Comparison of ENCODE assay signal across 21 cellular contexts in genomic region chr16:3874242-3874641, GRCh38. TPM values are rescaled to one million over a fixed set of nuclear protein-coding genes. Genes with fewer than 3 reads are reported as not detected.
DNase-seq lines count a peak whose midpoint lies in the region; ATAC-seq and TF ChIP-seq lines count a peak whose summit lies in the region.
"Had no signal": no experiment of that assay in that cellular context is flagged by ENCODE, and none has a peak within 500 bp of the region (broad histone marks: within the 10 kb centered on the region; RNA-seq: fewer than 3 reads in every experiment).

No MANE protein-coding gene starts in this region.

- peak overlapping the region; percentile 19 for H3K27ac Mint-ChIP-seq in CD8-positive, alpha-beta T cell
- H3K27ac Mint-ChIP-seq: activated B cell treated with CpG ODN at 0.5 μM for 24 hours had no signal

- no peak overlapping the region for H3K4me3 Mint-ChIP-seq in CD8-positive, alpha-beta T cell
- H3K4me3 Mint-ChIP-seq: activated B cell treated with CpG ODN at 0.5 μM for 24 hours had no signal

- no peak overlapping the region for H3K4me3 ChIP-seq in CD8-positive, alpha-beta T cell (ENCODE audit: low read depth, low read length)
- peak overlapping the region; percentile 33 for H3K4me3 ChIP-seq in Loucy (ENCODE audit: low read length, poor library complexity, severe bottlenecking)
- H3K4me3 ChIP-seq in esophagus muscularis mucosa = no peak overlapping the region
- no peak overlapping the region for H3K4me3 ChIP-seq in psoas muscle
- H3K4me3 ChIP-seq: gastroesophageal sphincter, tibial artery had no signal

- intact Hi-C loops in CD8-positive, alpha-beta T cell (cut with DNase I, micrococcal nuclease) = no loop called here
- intact Hi-C loops in esophagus muscularis mucosa (cut with DNase I) (loop anchor here (5.0 kb wide), 1 partner anchor 82 kb away; no protein-coding TSS in a partner anchor), psoas muscle (cut with DNase I) (loop anchor here (2.0 to 10.0 kb wide), 3 partner anchors 102 to 349 kb away; no protein-coding TSS in a partner anchor)

- no peaks in the 10 kb centered on the region for H3K9me3 Mint-ChIP-seq in CD8-positive, alpha-beta T cell
- H3K9me3 Mint-ChIP-seq: activated B cell treated with CpG ODN at 0.5 μM for 24 hours, natural killer cell had no signal

- no peak for ATAC-seq in CD8-positive, alpha-beta T cell
- no peak for ATAC-seq in psoas muscle
- no peak for ATAC-seq in GM21367 (IDR thresholded peaks at IDR 0.05; ENCODE audit: unreplicated experiment)
- ATAC-seq: gastroesophageal sphincter; natural killer cell; stimulated activated naive CD8-positive, alpha-beta T cell treated with anti-CD3 and anti-CD28 coated beads, Interleukin-15, Interleukin-2, amounts not matched to agents 100 U/mL and 50 U/mL, for 24 hours had no signal

- peaks cover 73% of the 10 kb centered on the region for H4K20me1 ChIP-seq in Loucy (ENCODE audit: insufficient read depth, low read length, poor library complexity, severe bottlenecking)

- H3K79me2 ChIP-seq in Loucy (ENCODE audit: insufficient read depth, low read length) = peaks cover 100% of the 10 kb centered on the region

- no peak for DNase-seq in CD8-positive, alpha-beta T cell
- DNase-seq in esophagus muscularis mucosa (ENCODE audit: extremely low spot score) (no peak), psoas muscle (no peak), SK-N-DZ (ENCODE audit: low spot score) (no peak)
- no peak for DNase-seq in stimulated activated CD4-positive, alpha-beta T cell treated with anti-CD3 and anti-CD28 coated beads, Interleukin-4, amount 100 ng/mL, for 4 hours
- DNase-seq: activated B cell treated with CpG ODN at 0.5 μM for 24 hours; activated CD4-positive, alpha-beta T cell treated with anti-CD3 and anti-CD28 coated beads, Interleukin-2, amount 50 U/mL, for 48 hours; activated gamma-delta T cell treated with Interleukin-2 at 50 U/mL for 16 hours; amygdala; mesenchymal stem cell; natural killer cell; NCI-H1930; stimulated activated CD4-positive, alpha-beta T cell treated with anti-CD3 and anti-CD28 coated beads, Interleukin-2, amount 100 ng/mL, for 24 hours; stimulated activated naive CD8-positive, alpha-beta T cell treated with anti-CD3 and anti-CD28 coated beads, Interleukin-15, Interleukin-2, amounts not matched to agents 100 U/mL and 50 U/mL, for 24 hours; T-helper 9 cell; tibial artery had no signal

- H3K4me1 ChIP-seq in CD8-positive, alpha-beta T cell (ENCODE audit: insufficient read depth, low read length) = peaks cover 93% of the 10 kb centered on the region
- peaks cover 45% of the 10 kb centered on the region for H3K4me1 ChIP-seq in Loucy (ENCODE audit: insufficient read depth, low read length, poor library complexity, severe bottlenecking)
- H3K4me1 ChIP-seq in esophagus muscularis mucosa = peaks cover 89 to 99% (median 96%) of the 10 kb centered on the region in 4 donors
- peaks cover 91% of the 10 kb centered on the region for H3K4me1 ChIP-seq in psoas muscle

- H3F3A ChIP-seq in Loucy (ENCODE audit: low read depth) = no peaks in the 10 kb centered on the region

- H3K9me3 ChIP-seq in CD8-positive, alpha-beta T cell (ENCODE audit: low read length) = no peaks in the 10 kb centered on the region
- no peaks in the 10 kb centered on the region for H3K9me3 ChIP-seq in Loucy (ENCODE audit: insufficient read depth, low read depth, low read length)
- no peaks in the 10 kb centered on the region for H3K9me3 ChIP-seq in esophagus muscularis mucosa
- H3K9me3 ChIP-seq in psoas muscle = no peaks in the 10 kb centered on the region
- H3K9me3 ChIP-seq: BE2C, gastroesophageal sphincter, tibial artery had no signal

- H3K9me2 ChIP-seq in Loucy (replicated peaks; ENCODE audit: low read depth, low read length) = no peaks in the 10 kb centered on the region

- H3K4me1 Mint-ChIP-seq in CD8-positive, alpha-beta T cell (ENCODE audit: low read depth) = peaks cover 97% of the 10 kb centered on the region

- no peaks in the 10 kb centered on the region for H3K27me3 Mint-ChIP-seq in CD8-positive, alpha-beta T cell (ENCODE audit: low read depth)
- H3K27me3 Mint-ChIP-seq: activated B cell treated with CpG ODN at 0.5 μM for 24 hours had no signal

- CTCF ChIA-PET in CD8-positive, alpha-beta T cell (lab: Charles Lee) = no interaction called here

- no peak overlapping the region for H3K27ac ChIP-seq in CD8-positive, alpha-beta T cell (ENCODE audit: low read depth, low read length)
- H3K27ac ChIP-seq in esophagus muscularis mucosa (replicated peaks in 1 of 4) (peak overlapping the region in 3 of 4 donors; percentile 29 to 62 (median 54)), psoas muscle (peak overlapping the region; percentile 73)
- H3K27ac ChIP-seq: parathyroid adenoma had no signal

- TF ChIP-seq POLR2A in esophagus muscularis mucosa (IDR thresholded peaks at IDR 0.05; ENCODE audit: low read depth) = no peak

- H3K36me3 Mint-ChIP-seq in CD8-positive, alpha-beta T cell = peaks cover 32% of the 10 kb centered on the region

- no peak for TF ChIP-seq EP300 in esophagus muscularis mucosa (IDR thresholded peaks at IDR 0.05)

- no peaks in the 10 kb centered on the region for H3K36me3 ChIP-seq in CD8-positive, alpha-beta T cell (ENCODE audit: insufficient read depth, low read length)
- H3K36me3 ChIP-seq in Loucy (ENCODE audit: insufficient read depth, low read length) (no peaks in the 10 kb centered on the region), esophagus muscularis mucosa (no peaks in the 10 kb centered on the region), psoas muscle (ENCODE audit: insufficient read depth in 1 of 2, low read depth in 1 of 2) (no peaks in the 10 kb centered on the region)
- H3K36me3 ChIP-seq: gastroesophageal sphincter, tibial artery had no signal

- peak overlapping the region; percentile 90 for H3K4me2 ChIP-seq in Loucy (ENCODE audit: low read depth, low read length, poor library complexity, severe bottlenecking)

- no peak for TF ChIP-seq CTCF in CD8-positive, alpha-beta T cell (IDR thresholded peaks at IDR 0.05)
- TF ChIP-seq CTCF in Loucy (conservative IDR thresholded peaks at IDR 0.05; ENCODE audit: low read length) = no peak
- no peak for TF ChIP-seq CTCF in esophagus muscularis mucosa (IDR thresholded peaks at IDR 0.05)
- no peak for TF ChIP-seq CTCF in psoas muscle (IDR thresholded peaks at IDR 0.05)

- H3K27me3 ChIP-seq in CD8-positive, alpha-beta T cell (ENCODE audit: insufficient read depth, low read length) = no peaks in the 10 kb centered on the region
- H3K27me3 ChIP-seq in Loucy (ENCODE audit: insufficient read depth, low read length, poor library complexity, severe bottlenecking) (no peaks in the 10 kb centered on the region), esophagus muscularis mucosa (no peaks in the 10 kb centered on the region), psoas muscle (ENCODE audit: insufficient read depth in 3 of 3, low read length in 2 of 3) (no peaks in the 10 kb centered on the region)
- H3K27me3 ChIP-seq: BE2C, gastroesophageal sphincter, tibial artery had no signal

- no peak overlapping the region for H3K9ac ChIP-seq in Loucy (ENCODE audit: low read depth, low read length, poor library complexity, severe bottlenecking)
- H3K9ac ChIP-seq: parathyroid adenoma had no signal

- POLR2A ChIA-PET in CD8-positive, alpha-beta T cell (lab: Charles Lee) = interaction anchor here (0.6 kb wide), 1 partner anchor 632 kb away, joined by 3 read pairs; no protein-coding TSS in a partner anchor

- H2AFZ ChIP-seq in Loucy (ENCODE audit: low read length) = no peak overlapping the region
- H2AFZ ChIP-seq: parathyroid adenoma had no signal

- WGBS in esophagus muscularis mucosa = 66% methylated on average over 4 of the region's 8 CpGs
- WGBS in psoas muscle, 3 donors = 55 to 80% (median 57%) methylated on average over 8 of the region's 8 CpGs

RNA-seq across cellular contexts. Expression of gene CREBBP, which starts 6.3 kb away (rescaled TPM):
- 100 to 1,000 TPM; 186 to 189 TPM for total RNA-seq in CD8-positive, alpha-beta T cell
- total RNA-seq in esophagus muscularis mucosa (100 to 1,000 TPM in 1 of 4 donors, 10 to 100 TPM in 3; 48.2 to 112 (median 74.9) TPM), psoas muscle (10 to 100 TPM; 44.1 to 54.9 (median 50.8) TPM)
- polyA plus RNA-seq in psoas muscle = 10 to 100 TPM in 2 of 3 donors, 1 to 10 TPM in 1; 7.1 to 31.0 (median 10.1) TPM
- polyA plus RNA-seq in SK-N-DZ (2014; cell fraction: cytosol; rRNA removed) = 5.2 and 8.9 TPM in 2 replicates
- polyA plus RNA-seq in SK-N-DZ (2014; cell fraction: nucleus; rRNA removed) = 2.8 and 6.5 TPM in 2 replicates

Comparison
In these comparisons a context has a peak if more than half of its experiments do, and no peak if none do; other contexts are left out.
1. intact Hi-C loops: an anchor here in esophagus muscularis mucosa (5.0 kb wide) and psoas muscle (2.0 to 10.0 kb wide); none called in CD8-positive, alpha-beta T cell.